In genomic region chr1:85692730-85693314, GRCh38 we compare ENCODE assay signal across 9 cellular contexts. TPM values are rescaled to one million over a fixed set of nuclear protein-coding genes. Genes with fewer than 3 reads are reported as not detected.
A peak's percentile ranks its signal among the peaks of the same experiment; 100 is the strongest.
DNase-seq lines count a peak whose midpoint lies in the region; ATAC-seq, FAIRE-seq and TF ChIP-seq lines count a peak whose summit lies in the region.
"Had no signal": no experiment of that assay in that cellular context is flagged by ENCODE, and none has a peak within 500 bp of the region (broad histone marks: within the 10 kb centered on the region; RNA-seq: fewer than 3 reads in every experiment).

No MANE protein-coding gene starts in this region.

- DNase-seq in DMS153 treated with DMSO at 0.1 percent for 48 hours (lab: John Stamatoyannopoulos, UW; ENCODE audit: unreplicated experiment) (peak; percentile 7), LHCN-M2 (ENCODE audit: low read depth) (peak; percentile 55), bronchial epithelial cell (ENCODE audit: low read depth) (peak; percentile 66), nephron progenitor cell (no peak), NCI-H2029 (lab: John Stamatoyannopoulos, UW) (no peak)
- no peak for DNase-seq in activated naive CD8-positive, alpha-beta T cell treated with anti-CD3 and anti-CD28 coated beads, Interleukin-2, amount 50 U/mL, for 24 hours
- no peak for DNase-seq in activated naive CD4-positive, alpha-beta T cell treated with anti-CD3 and anti-CD28 coated beads, Interleukin-2, amount 10 ng/mL, durations not matched to agents 7 days and 5 days

- peak overlapping the region; percentile 70 for H3K27ac Mint-ChIP-seq in nephron progenitor cell
- no peak overlapping the region for H3K27ac Mint-ChIP-seq in activated naive CD8-positive, alpha-beta T cell treated with anti-CD3 and anti-CD28 coated beads, Interleukin-2, amount 50 U/mL, for 24 hours
- no peak overlapping the region for H3K27ac Mint-ChIP-seq in activated naive CD4-positive, alpha-beta T cell treated with anti-CD3 and anti-CD28 coated beads, Interleukin-2, amount 10 ng/mL, durations not matched to agents 7 days and 5 days

- peaks cover 50% of the 10 kb centered on the region for H3K36me3 Mint-ChIP-seq in nephron progenitor cell (ENCODE audit: low read depth)
- peaks cover 45% of the 10 kb centered on the region for H3K36me3 Mint-ChIP-seq in activated naive CD8-positive, alpha-beta T cell treated with anti-CD3 and anti-CD28 coated beads, Interleukin-2, amount 50 U/mL, for 24 hours (ENCODE audit: low read depth)
- H3K36me3 Mint-ChIP-seq in activated naive CD4-positive, alpha-beta T cell treated with anti-CD3 and anti-CD28 coated beads, Interleukin-2, amount 10 ng/mL, durations not matched to agents 7 days and 5 days: peaks cover 26% of the 10 kb centered on the region

- no peaks in the 10 kb centered on the region for H3K4me1 Mint-ChIP-seq in nephron progenitor cell
- peaks cover 8% of the 10 kb centered on the region for H3K4me1 Mint-ChIP-seq in activated naive CD8-positive, alpha-beta T cell treated with anti-CD3 and anti-CD28 coated beads, Interleukin-2, amount 50 U/mL, for 24 hours
- no peaks in the 10 kb centered on the region for H3K4me1 Mint-ChIP-seq in activated naive CD4-positive, alpha-beta T cell treated with anti-CD3 and anti-CD28 coated beads, Interleukin-2, amount 10 ng/mL, durations not matched to agents 7 days and 5 days

- no peaks in the 10 kb centered on the region for H3K27me3 ChIP-seq in bronchial epithelial cell (ENCODE audit: control insufficient read depth, insufficient read depth, low read length)

- H3K4me3 ChIP-seq in bronchial epithelial cell (ENCODE audit: low read depth, low read length): no peak overlapping the region

- no peak overlapping the region for H3K4me3 Mint-ChIP-seq in nephron progenitor cell
- H3K4me3 Mint-ChIP-seq in activated naive CD8-positive, alpha-beta T cell treated with anti-CD3 and anti-CD28 coated beads, Interleukin-2, amount 50 U/mL, for 24 hours: no peak overlapping the region
- no peak overlapping the region for H3K4me3 Mint-ChIP-seq in activated naive CD4-positive, alpha-beta T cell treated with anti-CD3 and anti-CD28 coated beads, Interleukin-2, amount 10 ng/mL, durations not matched to agents 7 days and 5 days
- H3K4me3 Mint-ChIP-seq: central memory CD8-positive, alpha-beta T cell had no signal

- TF ChIP-seq CTCF in bronchial epithelial cell (IDR thresholded peaks at IDR 0.05; ENCODE audit: insufficient read depth, low read length, severe bottlenecking) (peak; percentile 15), nephron progenitor cell (IDR thresholded peaks at IDR 0.05) (peak; percentile 17)

- CTCF ChIA-PET in activated naive CD4-positive, alpha-beta T cell treated with anti-CD3 and anti-CD28 coated beads, Interleukin-2, amount 10 ng/mL, durations not matched to agents 7 days and 5 days (lab: Charles Lee): interaction anchor here (0.5 to 1.9 kb wide), 17 partner anchors 9 to 748 kb away, joined by 3 to 7 read pairs (median 4); partner anchors contain the start of genes CCN1 and ZNHIT6

- peaks cover 1% of the 10 kb centered on the region for H3K36me3 ChIP-seq in bronchial epithelial cell (ENCODE audit: control insufficient read depth, insufficient read depth, low read length)

- ATAC-seq in HG02763 (IDR thresholded peaks at IDR 0.05; ENCODE audit: unreplicated experiment): no peak
- ATAC-seq in activated naive CD8-positive, alpha-beta T cell treated with anti-CD3 and anti-CD28 coated beads, Interleukin-2, amount 50 U/mL, for 24 hours: no peak

- no peaks in the 10 kb centered on the region for H3K9me3 Mint-ChIP-seq in nephron progenitor cell
- no peaks in the 10 kb centered on the region for H3K9me3 Mint-ChIP-seq in activated naive CD8-positive, alpha-beta T cell treated with anti-CD3 and anti-CD28 coated beads, Interleukin-2, amount 50 U/mL, for 24 hours
- H3K9me3 Mint-ChIP-seq in activated naive CD4-positive, alpha-beta T cell treated with anti-CD3 and anti-CD28 coated beads, Interleukin-2, amount 10 ng/mL, durations not matched to agents 7 days and 5 days: no peaks in the 10 kb centered on the region
- H3K9me3 Mint-ChIP-seq: central memory CD8-positive, alpha-beta T cell had no signal

- no peaks in the 10 kb centered on the region for H3K27me3 Mint-ChIP-seq in nephron progenitor cell (ENCODE audit: low read depth, poor library complexity)
- H3K27me3 Mint-ChIP-seq in activated naive CD8-positive, alpha-beta T cell treated with anti-CD3 and anti-CD28 coated beads, Interleukin-2, amount 50 U/mL, for 24 hours: no peaks in the 10 kb centered on the region
- H3K27me3 Mint-ChIP-seq in activated naive CD4-positive, alpha-beta T cell treated with anti-CD3 and anti-CD28 coated beads, Interleukin-2, amount 10 ng/mL, durations not matched to agents 7 days and 5 days: no peaks in the 10 kb centered on the region
- H3K27me3 Mint-ChIP-seq: central memory CD8-positive, alpha-beta T cell had no signal

- no peak for FAIRE-seq in bronchial epithelial cell (lab: Jason Lieb, UNC)

RNA-seq across cellular contexts. Expression of gene ZNHIT6, which starts 15.4 kb away (rescaled TPM):
- total RNA-seq in LHCN-M2 (2014; rRNA removed): 14.2 and 17.1 TPM in 2 replicates
- 11.6 TPM for polyA plus RNA-seq in LHCN-M2 (2012)
- total RNA-seq in bronchial epithelial cell: 6.1 and 8.2 TPM in 2 replicates

Comparison
In these comparisons a context has a peak if more than half of its experiments do, and no peak if none do; other contexts are left out.
1. DNase-seq: peak in DMS153 treated with DMSO at 0.1 percent for 48 hours (single experiment), LHCN-M2 (single experiment) and bronchial epithelial cell (single experiment); none in nephron progenitor cell (single experiment), activated naive CD8-positive, alpha-beta T cell treated with anti-CD3 and anti-CD28 coated beads, Interleukin-2, amount 50 U/mL, for 24 hours (single experiment), activated naive CD4-positive, alpha-beta T cell treated with anti-CD3 and anti-CD28 coated beads, Interleukin-2, amount 10 ng/mL, durations not matched to agents 7 days and 5 days (single experiment) and NCI-H2029 (single experiment).